Comparison of ENCODE assay signal across 30 cellular contexts in genomic region chr1:40676516-40676915, GRCh38.
"Had no signal": no experiment of that assay in that cellular context is flagged by ENCODE, and none has a peak within 500 bp of the region (broad histone marks: within the 10 kb centered on the region; RNA-seq: fewer than 3 reads in every experiment).

No MANE protein-coding gene starts in this region.

- H3K27ac Mint-ChIP-seq: activated CD4-positive, alpha-beta T cell treated with anti-CD3 and anti-CD28 coated beads for 36 hours; activated CD4-positive, alpha-beta T cell treated with anti-CD3 and anti-CD28 coated beads, Interleukin-2, amount 10 ng/mL, durations not matched to agents 7 days and 5 days; activated naive CD4-positive, alpha-beta T cell treated with anti-CD3 and anti-CD28 coated beads for 36 hours; activated naive CD4-positive, alpha-beta T cell treated with anti-CD3 and anti-CD28 coated beads, Interleukin-2, amount 50 U/mL, for 72 hours; activated T-helper 1 cell treated with anti-CD3 and anti-CD28 coated beads, Interleukin-12 subunit alpha, Interleukin-12 subunit beta, Interleukin-2, Interleukin-4 antibody, amounts not matched to agents 30 ng/mL and 10 ng/mL and 1 ng/mL, durations not matched to agents 14 hours and 24 hours and 36 hours had no signal

- H3K27ac ChIP-seq: PC-9, RWPE1 had no signal

- H3K4me3 Mint-ChIP-seq: activated CD4-positive, alpha-beta T cell treated with anti-CD3 and anti-CD28 coated beads for 36 hours; activated CD4-positive, alpha-beta T cell treated with anti-CD3 and anti-CD28 coated beads, Interleukin-2, amount 10 ng/mL, durations not matched to agents 7 days and 5 days; activated naive CD4-positive, alpha-beta T cell treated with anti-CD3 and anti-CD28 coated beads for 36 hours; activated T-cell treated with anti-CD3 and anti-CD28 coated beads, Interleukin-2, amount 50 U/mL, for 4 hours; activated T-helper 1 cell treated with anti-CD3 and anti-CD28 coated beads, Interleukin-12 subunit alpha, Interleukin-12 subunit beta, Interleukin-2, Interleukin-4 antibody, amounts not matched to agents 30 ng/mL and 10 ng/mL and 1 ng/mL, durations not matched to agents 14 hours and 24 hours and 36 hours; brain had no signal

- H3K4me1 Mint-ChIP-seq: activated CD4-positive, alpha-beta T cell treated with anti-CD3 and anti-CD28 coated beads for 36 hours had no signal

- H3K4me3 ChIP-seq: PC-9 had no signal

- ATAC-seq: activated CD4-positive, alpha-beta T cell treated with anti-CD3 and anti-CD28 coated beads for 36 hours; activated naive CD4-positive, alpha-beta T cell treated with anti-CD3 and anti-CD28 coated beads, Interleukin-2, amount 50 U/mL, for 72 hours; activated T-cell treated with anti-CD3 and anti-CD28 coated beads, Interleukin-2, amount 50 U/mL, for 4 hours; Right ventricle myocardium inferior had no signal

- H2AFZ ChIP-seq: PC-9 had no signal

- DNase-seq: activated CD4-positive, alpha-beta T cell treated with anti-CD3 and anti-CD28 coated beads for 36 hours; activated CD4-positive, alpha-beta T cell treated with anti-CD3 and anti-CD28 coated beads, Interleukin-2, amount 10 ng/mL, durations not matched to agents 7 days and 5 days; activated CD4-positive, alpha-beta T cell treated with anti-CD3 and anti-CD28 coated beads, Interleukin-2, amount 50 U/mL, for 48 hours; activated CD8-positive, alpha-beta memory T cell treated with anti-CD3 and anti-CD28 coated beads, Interleukin-2, amount 50 U/mL, for 4 hours; activated gamma-delta T cell treated with Interleukin-2 at 50 U/mL for 16 hours; activated naive CD4-positive, alpha-beta T cell treated with anti-CD3 and anti-CD28 coated beads for 36 hours; activated T-cell treated with anti-CD3 and anti-CD28 coated beads for 4 hours; activated T-cell treated with anti-CD3 and anti-CD28 coated beads, Interleukin-2, amount 50 U/mL, for 4 hours; anterior cingulate cortex; central memory CD4-positive, alpha-beta T cell; Karpas-422; KBM-7; MM.1S; MV-4-11; NCI-H1092; NCI-H1436 treated with DMSO at 0.1 percent for 48 hours; NCI-H1694 treated with DMSO at 0.1 percent for 48 hours; NCI-H2029; NCI-H345; NCI-H524 treated with DMSO at 0.1 percent for 48 hours; NCI-H748 treated with DMSO at 0.1 percent for 48 hours; PC-9; SIG-M5; SW 1271; T1000 had no signal

- H3K9me3 Mint-ChIP-seq: activated CD4-positive, alpha-beta T cell treated with anti-CD3 and anti-CD28 coated beads, Interleukin-2, amount 10 ng/mL, durations not matched to agents 7 days and 5 days; activated naive CD4-positive, alpha-beta T cell treated with anti-CD3 and anti-CD28 coated beads for 36 hours; activated naive CD4-positive, alpha-beta T cell treated with anti-CD3 and anti-CD28 coated beads, Interleukin-2, amount 50 U/mL, for 72 hours; activated T-cell treated with anti-CD3 and anti-CD28 coated beads, Interleukin-2, amount 50 U/mL, for 4 hours; activated T-helper 1 cell treated with anti-CD3 and anti-CD28 coated beads, Interleukin-12 subunit alpha, Interleukin-12 subunit beta, Interleukin-2, Interleukin-4 antibody, amounts not matched to agents 30 ng/mL and 10 ng/mL and 1 ng/mL, durations not matched to agents 14 hours and 24 hours and 36 hours; brain had no signal

- H3K4me2 ChIP-seq: PC-9 had no signal

- H3K36me3 Mint-ChIP-seq: activated naive CD4-positive, alpha-beta T cell treated with anti-CD3 and anti-CD28 coated beads, Interleukin-2, amount 50 U/mL, for 72 hours; brain had no signal

- H3K27me3 Mint-ChIP-seq: activated CD4-positive, alpha-beta T cell treated with anti-CD3 and anti-CD28 coated beads for 36 hours had no signal
